Comparison of ENCODE assay signal across 31 cellular contexts in genomic region chr5:88393721-88394530, GRCh38.
DNase-seq lines count a peak whose midpoint lies in the region; ATAC-seq, FAIRE-seq and TF ChIP-seq lines count a peak whose summit lies in the region.
"Had no signal": no experiment of that assay in that cellular context is flagged by ENCODE, and none has a peak within 500 bp of the region (broad histone marks: within the 10 kb centered on the region; RNA-seq: fewer than 3 reads in every experiment).

No MANE protein-coding gene starts in this region.

- no peaks in the 10 kb centered on the region for H3K79me2 ChIP-seq in PC-3 (ENCODE audit: low read length)

- no peak for TF ChIP-seq CTCF in D721Med (IDR thresholded peaks at IDR 0.05; ENCODE audit: insufficient read depth, missing control alignments)
- TF ChIP-seq CTCF in PC-3 (conservative IDR thresholded peaks at IDR 0.05; ENCODE audit: low read depth, low read length), result no peak
- TF ChIP-seq CTCF in endodermal cell (conservative IDR thresholded peaks at IDR 0.05), result no peak
- TF ChIP-seq CTCF in neural crest cell (conservative IDR thresholded peaks at IDR 0.05), result no peak
- TF ChIP-seq CTCF in right atrium auricular region (IDR thresholded peaks at IDR 0.05), result no peak

- intact Hi-C loops in PC-3 (cut with micrococcal nuclease), result no loop called here

- H3K27me3 Mint-ChIP-seq in endodermal cell (ENCODE audit: insufficient read depth) (peaks cover 86% of the 10 kb centered on the region), neural crest cell (ENCODE audit: low read depth) (peaks cover 7% of the 10 kb centered on the region)

- no peak overlapping the region for H3K9ac ChIP-seq in PC-3 (ENCODE audit: low read length)
- no peak overlapping the region for H3K9ac ChIP-seq in endodermal cell (ENCODE audit: extremely low read depth, low read length, poor library complexity, severe bottlenecking)

- POLR2A ChIA-PET in PC-3 (lab: Charles Lee; ENCODE audit: unreplicated experiment), result interaction anchor here (0.7 kb wide), 1 partner anchor 273 kb away, joined by 5 read pairs; no protein-coding TSS in a partner anchor

- H3F3A ChIP-seq in PC-3 (ENCODE audit: low read length, unreplicated experiment), result no peaks in the 10 kb centered on the region

- ATAC-seq in PC-3 (no peak), HG02885 (IDR thresholded peaks at IDR 0.05; ENCODE audit: poor library complexity, unreplicated experiment) (no peak)
- ATAC-seq: activated CD8-positive, alpha-beta memory T cell treated with anti-CD3 and anti-CD28 coated beads, Interleukin-2, amount 10 ng/mL, durations not matched to agents 7 days and 5 days; HepG2; left colon; right cardiac atrium; SK-N-SH treated with all-trans-retinoic acid at 6 μM for 48 hours; stimulated activated memory B cell treated with anti-CD40 and anti-IgM and Interleukin-4, amounts not matched to agents 10 μg/mL and 1 μg/mL and 100 μg/mL, for 72 hours had no signal

- H2AFZ ChIP-seq in PC-3 (ENCODE audit: low read length), result peak overlapping the region; percentile 26; the same call in 1 of the 2 replicates

- FAIRE-seq in D721Med (lab: Jason Lieb, UNC), result peak; percentile 48
- FAIRE-seq: G401.6, HepG2 had no signal

- H3K27ac Mint-ChIP-seq in endodermal cell (peak overlapping the region; percentile 7), neural crest cell (ENCODE audit: unreplicated experiment) (peak overlapping the region; percentile 94)
- H3K27ac Mint-ChIP-seq: activated CD8-positive, alpha-beta memory T cell treated with anti-CD3 and anti-CD28 coated beads, Interleukin-2, amount 10 ng/mL, durations not matched to agents 7 days and 5 days; activated T-helper 1 cell treated with anti-CD3 and anti-CD28 coated beads, Interleukin-12 subunit alpha, Interleukin-12 subunit beta, Interleukin-2, Interleukin-4 antibody, amounts not matched to agents 30 ng/mL and 10 ng/mL and 1 ng/mL, durations not matched to agents 14 hours and 24 hours and 36 hours; CD4-positive, alpha-beta memory T cell; memory B cell; stimulated activated memory B cell treated with anti-CD40 and anti-IgM and Interleukin-4, amounts not matched to agents 10 μg/mL and 1 μg/mL and 100 μg/mL, for 72 hours; T-helper 2 cell treated with Interferon-gamma antibody and Interleukin-4, amounts not matched to agents 5 μg/mL and 100 μg/mL, for 36 hours had no signal

- no peak overlapping the region for H3K4me3 ChIP-seq in PC-3 (ENCODE audit: low read length)
- no peak overlapping the region for H3K4me3 ChIP-seq in endodermal cell (ENCODE audit: low read length)
- H3K4me3 ChIP-seq in right atrium auricular region, result no peak overlapping the region
- H3K4me3 ChIP-seq: ovary, spleen had no signal

- H3K4me2 ChIP-seq in PC-3 (ENCODE audit: low read length), result no peak overlapping the region

- H3K27me3 ChIP-seq in PC-3 (ENCODE audit: low read length) (no peaks in the 10 kb centered on the region), endodermal cell (ENCODE audit: control insufficient read depth, insufficient read depth, low read length, poor library complexity, severe bottlenecking) (peaks cover 94% of the 10 kb centered on the region), right atrium auricular region (no peaks in the 10 kb centered on the region)
- H3K27me3 ChIP-seq: ovary had no signal

- H3K36me3 Mint-ChIP-seq in endodermal cell (ENCODE audit: low read depth) (no peaks in the 10 kb centered on the region), neural crest cell (ENCODE audit: low read depth) (no peaks in the 10 kb centered on the region)
- H3K36me3 Mint-ChIP-seq: activated CD8-positive, alpha-beta memory T cell treated with anti-CD3 and anti-CD28 coated beads, Interleukin-2, amount 10 ng/mL, durations not matched to agents 7 days and 5 days; CD4-positive, alpha-beta memory T cell; memory B cell; stimulated activated memory B cell treated with anti-CD40 and anti-IgM and Interleukin-4, amounts not matched to agents 10 μg/mL and 1 μg/mL and 100 μg/mL, for 72 hours had no signal

- H3K9me2 ChIP-seq in PC-3 (replicated peaks; ENCODE audit: low read length), result no peaks in the 10 kb centered on the region

- H3K9me3 ChIP-seq in PC-3 (ENCODE audit: low read length), result no peaks in the 10 kb centered on the region
- no peaks in the 10 kb centered on the region for H3K9me3 ChIP-seq in endodermal cell (ENCODE audit: control insufficient read depth, low read length)
- no peaks in the 10 kb centered on the region for H3K9me3 ChIP-seq in right atrium auricular region
- H3K9me3 ChIP-seq: ovary, spleen had no signal

- BruUV-seq in PC-3 (replicated peaks; lab: Mats Ljungman, UMichigan), result no TSS peak

- peaks cover 57% of the 10 kb centered on the region for H3K4me1 Mint-ChIP-seq in endodermal cell
- H3K4me1 Mint-ChIP-seq in neural crest cell, result peaks cover 91% of the 10 kb centered on the region
- H3K4me1 Mint-ChIP-seq: activated CD8-positive, alpha-beta memory T cell treated with anti-CD3 and anti-CD28 coated beads, Interleukin-2, amount 10 ng/mL, durations not matched to agents 7 days and 5 days; stimulated activated memory B cell treated with anti-CD40 and anti-IgM and Interleukin-4, amounts not matched to agents 10 μg/mL and 1 μg/mL and 100 μg/mL, for 72 hours had no signal

- H3K27ac ChIP-seq in PC-3 (ENCODE audit: low read length) (no peak overlapping the region), endodermal cell (ENCODE audit: low read depth, low read length) (peak overlapping the region; percentile 88), right atrium auricular region (no peak overlapping the region)
- H3K27ac ChIP-seq: ovary, spleen, WERI-Rb-1 had no signal

- H3K4me1 ChIP-seq in PC-3 (ENCODE audit: insufficient read depth, low read length) (no peaks in the 10 kb centered on the region), endodermal cell (ENCODE audit: control insufficient read depth, insufficient read depth, low read length) (no peaks in the 10 kb centered on the region), right atrium auricular region (no peaks in the 10 kb centered on the region)
- H3K4me1 ChIP-seq: spleen had no signal

- 73 to 92% methylated on average over 2 to 6 of the region's 7 CpGs for WGBS in endodermal cell (ENCODE audit: insufficient coverage in 1 of 2, insufficient read length in 1 of 2), 2 experiments

- H3K9me3 Mint-ChIP-seq in endodermal cell (no peaks in the 10 kb centered on the region), neural crest cell (no peaks in the 10 kb centered on the region)
- H3K9me3 Mint-ChIP-seq: activated T-helper 1 cell treated with anti-CD3 and anti-CD28 coated beads, Interleukin-12 subunit alpha, Interleukin-12 subunit beta, Interleukin-2, Interleukin-4 antibody, amounts not matched to agents 30 ng/mL and 10 ng/mL and 1 ng/mL, durations not matched to agents 14 hours and 24 hours and 36 hours; CD4-positive, alpha-beta memory T cell; memory B cell; stimulated activated memory B cell treated with anti-CD40 and anti-IgM and Interleukin-4, amounts not matched to agents 10 μg/mL and 1 μg/mL and 100 μg/mL, for 72 hours; T-helper 2 cell treated with Interferon-gamma antibody and Interleukin-4, amounts not matched to agents 5 μg/mL and 100 μg/mL, for 36 hours had no signal

- H3K4me3 Mint-ChIP-seq in endodermal cell (no peak overlapping the region), neural crest cell (peak overlapping the region; percentile 47)
- H3K4me3 Mint-ChIP-seq: activated CD8-positive, alpha-beta memory T cell treated with anti-CD3 and anti-CD28 coated beads, Interleukin-2, amount 10 ng/mL, durations not matched to agents 7 days and 5 days; activated T-helper 1 cell treated with anti-CD3 and anti-CD28 coated beads, Interleukin-12 subunit alpha, Interleukin-12 subunit beta, Interleukin-2, Interleukin-4 antibody, amounts not matched to agents 30 ng/mL and 10 ng/mL and 1 ng/mL, durations not matched to agents 14 hours and 24 hours and 36 hours; CD4-positive, alpha-beta memory T cell; memory B cell; stimulated activated memory B cell treated with anti-CD40 and anti-IgM and Interleukin-4, amounts not matched to agents 10 μg/mL and 1 μg/mL and 100 μg/mL, for 72 hours; T-helper 2 cell treated with Interferon-gamma antibody and Interleukin-4, amounts not matched to agents 5 μg/mL and 100 μg/mL, for 36 hours had no signal

- no peak for DNase-seq in D721Med (ENCODE audit: insufficient read length, low spot score)
- DNase-seq in PC-3, result no peak
- DNase-seq in endodermal cell, result no peak
- DNase-seq in neural crest cell (ENCODE audit: low read depth, low spot score), result no peak
- DNase-seq in right atrium auricular region (ENCODE audit: low spot score), result no peak
- DNase-seq in HT-29 (ENCODE audit: low spot score), result no peak
- DNase-seq in UCSD-AML1 (lab: John Stamatoyannopoulos, UW; ENCODE audit: unreplicated experiment), result no peak
- DNase-seq: 8988T; activated CD4-positive, alpha-beta T cell treated with anti-CD3 and anti-CD28 coated beads, Interleukin-2, amount 50 U/mL, for 1 hour; activated CD8-positive, alpha-beta memory T cell treated with anti-CD3 and anti-CD28 coated beads, Interleukin-2, amount 10 ng/mL, durations not matched to agents 7 days and 5 days; activated naive CD4-positive, alpha-beta T cell treated with anti-CD3 and anti-CD28 coated beads, Interleukin-2, amount 50 U/mL, for 16 hours; CD4-positive, alpha-beta memory T cell; DMS153; left colon; NCI-H1048; NCI-H1930; NCI-H226; NCI-H748 treated with DMSO at 0.1 percent for 48 hours; ovary; right cardiac atrium; spleen; stimulated activated CD4-positive, alpha-beta T cell treated with anti-CD3 and anti-CD28 coated beads, Interleukin-2, amount 100 ng/mL, for 48 hours; WERI-Rb-1 had no signal

- H4K20me1 ChIP-seq in PC-3 (ENCODE audit: low read length), result no peaks in the 10 kb centered on the region

- CTCF ChIA-PET in PC-3 (lab: Charles Lee), result no interaction called here

- H3K36me3 ChIP-seq in PC-3 (ENCODE audit: low read depth, low read length), result no peaks in the 10 kb centered on the region
- H3K36me3 ChIP-seq in endodermal cell (ENCODE audit: control insufficient read depth, insufficient read depth, low read length), result no peaks in the 10 kb centered on the region
- no peaks in the 10 kb centered on the region for H3K36me3 ChIP-seq in right atrium auricular region
- H3K36me3 ChIP-seq: ovary, spleen, WERI-Rb-1 had no signal
